19 cellular contexts compared by ENCODE assay signal in the genomic region with DNA sequence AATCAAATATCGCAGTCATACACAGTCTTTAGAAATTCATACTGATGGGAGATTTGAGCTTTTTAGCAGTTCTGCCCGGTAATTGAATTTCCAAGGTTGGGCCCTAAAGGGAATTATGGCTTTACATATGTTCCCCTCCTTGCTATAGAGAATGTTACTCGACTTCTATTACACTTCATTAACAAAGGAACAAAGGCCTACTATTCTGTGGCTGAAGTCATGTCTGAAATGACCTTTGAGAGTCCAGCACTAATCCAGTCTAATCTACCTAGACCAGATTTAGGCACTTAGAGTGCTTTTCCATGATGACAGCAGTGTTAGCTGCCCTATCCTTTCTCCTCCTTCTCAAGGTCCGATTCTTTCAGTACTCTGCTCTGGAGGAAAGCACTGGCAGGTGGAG.
DNase-seq lines count a peak whose midpoint lies in the region; ATAC-seq, FAIRE-seq and TF ChIP-seq lines count a peak whose summit lies in the region.
"Had no signal": no experiment of that assay in that cellular context is flagged by ENCODE, and none has a peak within 500 bp of the region (broad histone marks: within the 10 kb centered on the region; RNA-seq: fewer than 3 reads in every experiment).

No MANE protein-coding gene starts in this region.

- CTCF ChIA-PET in activated CD4-positive, alpha-beta T cell treated with anti-CD3 and anti-CD28 coated beads for 36 hours (lab: Charles Lee), result no interaction called here

- DNase-seq in stimulated activated naive CD8-positive, alpha-beta T cell treated with anti-CD3 and anti-CD28 coated beads, Interleukin-15, amount 100 ng/mL, for 72 hours, result no peak
- DNase-seq in stimulated activated naive CD8-positive, alpha-beta T cell treated with anti-CD3 and anti-CD28 coated beads, Interleukin-15, Interleukin-2, amounts not matched to agents 100 U/mL and 50 U/mL, for 24 hours, result no peak
- DNase-seq in astrocyte (ENCODE audit: low read depth), result no peak
- DNase-seq in neural progenitor cell (ENCODE audit: low spot score), result peak; percentile 31
- no peak for DNase-seq in NCI-H774 (lab: John Stamatoyannopoulos, UW)
- no peak for DNase-seq in activated CD4-positive, alpha-beta T cell treated with anti-CD3 and anti-CD28 coated beads for 36 hours
- DNase-seq: CD4-positive, CD25-positive, alpha-beta regulatory T cell; H9; KBM-7; MM.1S; NCI-H1048; NCI-H1417 treated with DMSO at 0.1 percent for 48 hours; NCI-H187; NCI-H2107; NCI-H2227 treated with DMSO at 0.1 percent for 48 hours; NCI-H510A; Peyer's patch had no signal

- no peaks in the 10 kb centered on the region for H3F3A ChIP-seq in neural progenitor cell (ENCODE audit: low read depth)

- H3K36me3 ChIP-seq in astrocyte (ENCODE audit: insufficient read depth, low read length) (peaks cover 52% of the 10 kb centered on the region), neural progenitor cell (peaks cover 4% of the 10 kb centered on the region)

- H4K20me1 ChIP-seq in astrocyte (ENCODE audit: insufficient read depth, low read length) (peaks cover under 1% of the 10 kb centered on the region), neural progenitor cell (ENCODE audit: low read depth) (peaks cover 14% of the 10 kb centered on the region)

- peak overlapping the region; percentile 16 to 80 for H3K27ac Mint-ChIP-seq in stimulated activated naive CD8-positive, alpha-beta T cell treated with anti-CD3 and anti-CD28 coated beads, Interleukin-15, amount 100 ng/mL, for 72 hours
- H3K27ac Mint-ChIP-seq in astrocyte (ENCODE audit: unreplicated experiment) (peak overlapping the region; percentile 43), neural progenitor cell (peak overlapping the region; percentile 24)
- H3K27ac Mint-ChIP-seq in activated CD4-positive, alpha-beta T cell treated with anti-CD3 and anti-CD28 coated beads for 36 hours, result no peak overlapping the region

- H3K9ac ChIP-seq in astrocyte (ENCODE audit: low read length) (no peak overlapping the region), neural progenitor cell (no peak overlapping the region)

- no peaks in the 10 kb centered on the region for H3K27me3 Mint-ChIP-seq in stimulated activated naive CD8-positive, alpha-beta T cell treated with anti-CD3 and anti-CD28 coated beads, Interleukin-15, amount 100 ng/mL, for 72 hours
- H3K27me3 Mint-ChIP-seq in astrocyte (ENCODE audit: low read depth, unreplicated experiment) (no peaks in the 10 kb centered on the region), neural progenitor cell (ENCODE audit: insufficient read depth, low read depth) (no peaks in the 10 kb centered on the region)
- H3K27me3 Mint-ChIP-seq in activated CD4-positive, alpha-beta T cell treated with anti-CD3 and anti-CD28 coated beads for 36 hours, result no peaks in the 10 kb centered on the region
- H3K27me3 Mint-ChIP-seq: CD4-positive, CD25-positive, alpha-beta regulatory T cell had no signal

- H3K4me1 ChIP-seq in astrocyte (ENCODE audit: insufficient read depth, low read length), result no peaks in the 10 kb centered on the region
- H3K4me1 ChIP-seq in neural progenitor cell, result peaks cover 11% of the 10 kb centered on the region
- H3K4me1 ChIP-seq: Peyer's patch had no signal

- H3K36me3 Mint-ChIP-seq in astrocyte (ENCODE audit: low read depth, unreplicated experiment), result peaks cover 17% of the 10 kb centered on the region
- H3K36me3 Mint-ChIP-seq in neural progenitor cell, result peaks cover 28% of the 10 kb centered on the region
- peaks cover 32% of the 10 kb centered on the region for H3K36me3 Mint-ChIP-seq in activated CD4-positive, alpha-beta T cell treated with anti-CD3 and anti-CD28 coated beads for 36 hours (ENCODE audit: low read depth)

- TF ChIP-seq CTCF in astrocyte (IDR thresholded peaks at IDR 0.05; ENCODE audit: insufficient read depth, low read depth, low read length), result no peak
- TF ChIP-seq CTCF in neural progenitor cell (IDR thresholded peaks at IDR 0.05), result no peak

- H3K4me1 Mint-ChIP-seq in stimulated activated naive CD8-positive, alpha-beta T cell treated with anti-CD3 and anti-CD28 coated beads, Interleukin-15, amount 100 ng/mL, for 72 hours, result no peaks in the 10 kb centered on the region
- H3K4me1 Mint-ChIP-seq in astrocyte (ENCODE audit: low read depth, unreplicated experiment), result peaks cover 12% of the 10 kb centered on the region
- H3K4me1 Mint-ChIP-seq in neural progenitor cell, result peaks cover 16% of the 10 kb centered on the region
- no peaks in the 10 kb centered on the region for H3K4me1 Mint-ChIP-seq in activated CD4-positive, alpha-beta T cell treated with anti-CD3 and anti-CD28 coated beads for 36 hours

- no peak overlapping the region for H3K27ac ChIP-seq in astrocyte (ENCODE audit: low read depth, low read length)
- H3K27ac ChIP-seq in neural progenitor cell, result no peak overlapping the region
- H3K27ac ChIP-seq: HL-60, Peyer's patch had no signal

- POLR2A ChIA-PET in activated CD4-positive, alpha-beta T cell treated with anti-CD3 and anti-CD28 coated beads for 36 hours (lab: Charles Lee), result no interaction called here

- no peak for FAIRE-seq in astrocyte (lab: Jason Lieb, UNC)

- no peaks in the 10 kb centered on the region for H3K79me2 ChIP-seq in astrocyte (ENCODE audit: insufficient read depth, low read length)
- no peaks in the 10 kb centered on the region for H3K79me2 ChIP-seq in neural progenitor cell (ENCODE audit: low read depth)

- no peaks in the 10 kb centered on the region for H3K9me3 Mint-ChIP-seq in stimulated activated naive CD8-positive, alpha-beta T cell treated with anti-CD3 and anti-CD28 coated beads, Interleukin-15, amount 100 ng/mL, for 72 hours
- H3K9me3 Mint-ChIP-seq in astrocyte (ENCODE audit: unreplicated experiment) (no peaks in the 10 kb centered on the region), neural progenitor cell (no peaks in the 10 kb centered on the region)
- no peaks in the 10 kb centered on the region for H3K9me3 Mint-ChIP-seq in activated CD4-positive, alpha-beta T cell treated with anti-CD3 and anti-CD28 coated beads for 36 hours (ENCODE audit: low read depth)
- H3K9me3 Mint-ChIP-seq: CD4-positive, CD25-positive, alpha-beta regulatory T cell; H9 had no signal

- ATAC-seq in stimulated activated naive CD8-positive, alpha-beta T cell treated with anti-CD3 and anti-CD28 coated beads, Interleukin-15, amount 100 ng/mL, for 72 hours, result no peak
- ATAC-seq in stimulated activated naive CD8-positive, alpha-beta T cell treated with anti-CD3 and anti-CD28 coated beads, Interleukin-15, Interleukin-2, amounts not matched to agents 100 U/mL and 50 U/mL, for 24 hours, result no peak
- no peak for ATAC-seq in GM19351 (IDR thresholded peaks at IDR 0.05; ENCODE audit: unreplicated experiment)
- no peak for ATAC-seq in activated CD4-positive, alpha-beta T cell treated with anti-CD3 and anti-CD28 coated beads for 36 hours

- H3K4me3 ChIP-seq in astrocyte (ENCODE audit: insufficient read depth, low read depth, low read length) (no peak overlapping the region), neural progenitor cell (no peak overlapping the region)
- H3K4me3 ChIP-seq: Peyer's patch had no signal

- no peak overlapping the region for H2AFZ ChIP-seq in astrocyte (ENCODE audit: low read depth, low read length)
- no peak overlapping the region for H2AFZ ChIP-seq in neural progenitor cell (replicated peaks)

- no peaks in the 10 kb centered on the region for H3K27me3 ChIP-seq in astrocyte (ENCODE audit: insufficient read depth, low read length)
- no peaks in the 10 kb centered on the region for H3K27me3 ChIP-seq in neural progenitor cell
- H3K27me3 ChIP-seq: Peyer's patch had no signal

- intact Hi-C loops in activated CD4-positive, alpha-beta T cell treated with anti-CD3 and anti-CD28 coated beads for 36 hours (cut with DNase I, micrococcal nuclease), result no loop called here

- no peak overlapping the region for H3K4me3 Mint-ChIP-seq in stimulated activated naive CD8-positive, alpha-beta T cell treated with anti-CD3 and anti-CD28 coated beads, Interleukin-15, amount 100 ng/mL, for 72 hours
- H3K4me3 Mint-ChIP-seq in astrocyte (ENCODE audit: unreplicated experiment), result no peak overlapping the region
- no peak overlapping the region for H3K4me3 Mint-ChIP-seq in neural progenitor cell
- H3K4me3 Mint-ChIP-seq in activated CD4-positive, alpha-beta T cell treated with anti-CD3 and anti-CD28 coated beads for 36 hours, result no peak overlapping the region
- H3K4me3 Mint-ChIP-seq: CD4-positive, CD25-positive, alpha-beta regulatory T cell; H9 had no signal

- no peaks in the 10 kb centered on the region for H3K9me3 ChIP-seq in astrocyte (ENCODE audit: insufficient read depth, low read depth, low read length)
- no peaks in the 10 kb centered on the region for H3K9me3 ChIP-seq in neural progenitor cell (ENCODE audit: low read depth)
- H3K9me3 ChIP-seq: Peyer's patch had no signal

- H3K4me2 ChIP-seq in astrocyte (ENCODE audit: low read length) (no peak overlapping the region), neural progenitor cell (peak overlapping the region; percentile 19)
